ENCODE assay signal across 17 cellular contexts in genomic region chr10:126686271-126686670, GRCh38. TPM values are rescaled to one million over a fixed set of nuclear protein-coding genes. Genes with fewer than 3 reads are reported as not detected.
"Had no signal": no experiment of that assay in that cellular context is flagged by ENCODE, and none has a peak within 500 bp of the region (broad histone marks: within the 10 kb centered on the region; RNA-seq: fewer than 3 reads in every experiment).

No MANE protein-coding gene starts in this region.

- H3K27me3 ChIP-seq: ascending aorta, cardiac muscle cell, heart left ventricle, pancreas, thyroid gland had no signal

- H3K36me3 ChIP-seq: ascending aorta, cardiac muscle cell, heart left ventricle, pancreas, thyroid gland had no signal

- H3K4me3 ChIP-seq: ascending aorta, cardiac muscle cell, heart left ventricle, lung, pancreas, thyroid gland had no signal

- H3K9me3 ChIP-seq: ascending aorta, pancreas, thyroid gland had no signal

- DNase-seq: activated CD4-positive, alpha-beta T cell treated with anti-CD3 and anti-CD28 coated beads, Interleukin-2, amount 50 U/mL, for 1 hour; activated CD4-positive, CD25-positive, alpha-beta regulatory T cell; activated naive CD4-positive, alpha-beta T cell treated with anti-CD3 and anti-CD28 coated beads for 36 hours; activated naive CD8-positive, alpha-beta T cell treated with anti-CD3 and anti-CD28 coated beads, Interleukin-2, amount 50 U/mL, for 24 hours; heart left ventricle; naive B cell; pancreas; stimulated activated CD4-positive, alpha-beta T cell treated with anti-CD3 and anti-CD28 coated beads, Interleukin-2, amount 100 ng/mL, for 48 hours; T-helper 17 cell; thyroid gland had no signal

- H3K27ac ChIP-seq: ascending aorta, cardiac muscle cell, pancreas, thyroid gland had no signal

- H3K4me1 ChIP-seq: ascending aorta, heart left ventricle, pancreas, thyroid gland had no signal

- ATAC-seq: activated naive CD8-positive, alpha-beta T cell treated with anti-CD3 and anti-CD28 coated beads, Interleukin-2, amount 50 U/mL, for 24 hours; pancreas; stimulated activated memory B cell treated with anti-CD40 and anti-IgM and Interleukin-4, amounts not matched to agents 10 μg/mL and 1 μg/mL and 100 μg/mL, for 72 hours; T-helper 17 cell had no signal

- H3K36me3 Mint-ChIP-seq: naive B cell; stimulated activated memory B cell treated with anti-CD40 and anti-IgM and Interleukin-4, amounts not matched to agents 10 μg/mL and 1 μg/mL and 100 μg/mL, for 72 hours had no signal

- H3K27me3 Mint-ChIP-seq: activated naive CD8-positive, alpha-beta T cell treated with anti-CD3 and anti-CD28 coated beads, Interleukin-2, amount 50 U/mL, for 24 hours; stimulated activated memory B cell treated with anti-CD40 and anti-IgM and Interleukin-4, amounts not matched to agents 10 μg/mL and 1 μg/mL and 100 μg/mL, for 72 hours; T-helper 17 cell had no signal

- H3K4me3 Mint-ChIP-seq: activated naive CD4-positive, alpha-beta T cell treated with anti-CD3 and anti-CD28 coated beads for 36 hours; activated naive CD8-positive, alpha-beta T cell treated with anti-CD3 and anti-CD28 coated beads, Interleukin-2, amount 50 U/mL, for 24 hours; naive B cell; stimulated activated memory B cell treated with anti-CD40 and anti-IgM and Interleukin-4, amounts not matched to agents 10 μg/mL and 1 μg/mL and 100 μg/mL, for 72 hours; T-helper 17 cell had no signal

- H3K4me1 Mint-ChIP-seq: activated naive CD8-positive, alpha-beta T cell treated with anti-CD3 and anti-CD28 coated beads, Interleukin-2, amount 50 U/mL, for 24 hours; naive B cell; stimulated activated memory B cell treated with anti-CD40 and anti-IgM and Interleukin-4, amounts not matched to agents 10 μg/mL and 1 μg/mL and 100 μg/mL, for 72 hours had no signal

- H3K9me3 Mint-ChIP-seq: activated T-helper 2 cell treated with anti-CD3 and anti-CD28 coated beads, Interferon-gamma antibody, Interleukin-2, Interleukin-4, amounts not matched to agents 10 μg/mL and 5 μg/mL and 100 μg/mL, durations not matched to agents 14 hours and 24 hours and 36 hours had no signal

- H3K27ac Mint-ChIP-seq: activated naive CD4-positive, alpha-beta T cell treated with anti-CD3 and anti-CD28 coated beads for 36 hours; activated naive CD8-positive, alpha-beta T cell treated with anti-CD3 and anti-CD28 coated beads, Interleukin-2, amount 50 U/mL, for 24 hours; activated T-helper 2 cell treated with anti-CD3 and anti-CD28 coated beads, Interferon-gamma antibody, Interleukin-2, Interleukin-4, amounts not matched to agents 10 μg/mL and 5 μg/mL and 100 μg/mL, durations not matched to agents 14 hours and 24 hours and 36 hours; naive B cell; stimulated activated memory B cell treated with anti-CD40 and anti-IgM and Interleukin-4, amounts not matched to agents 10 μg/mL and 1 μg/mL and 100 μg/mL, for 72 hours; T-helper 17 cell had no signal

RNA-seq across cellular contexts. Expression of gene C10orf90, which starts 15.8 kb away (rescaled TPM):
- total RNA-seq: activated CD8-positive, alpha-beta memory T cell treated with anti-CD3 and anti-CD28 coated beads for 36 hours; activated naive CD4-positive, alpha-beta T cell treated with anti-CD3 and anti-CD28 coated beads for 36 hours; activated T-helper 2 cell treated with anti-CD3 and anti-CD28 coated beads, Interferon-gamma antibody, Interleukin-2, Interleukin-4, amounts not matched to agents 10 μg/mL and 5 μg/mL and 100 μg/mL, durations not matched to agents 14 hours and 24 hours and 36 hours; ascending aorta; cardiac muscle cell; heart left ventricle; lung; mononuclear cell had no signal
